ENCODE assay signal across 11 cellular contexts in genomic region chr7:41996381-41997035, GRCh38.
DNase-seq lines count a peak whose midpoint lies in the region; FAIRE-seq and TF ChIP-seq lines count a peak whose summit lies in the region.
"Had no signal": no experiment of that assay in that cellular context is flagged by ENCODE, and none has a peak within 500 bp of the region (broad histone marks: within the 10 kb centered on the region; RNA-seq: fewer than 3 reads in every experiment).

No MANE protein-coding gene starts in this region.

- H3K9me3 ChIP-seq in sigmoid colon (no peaks in the 10 kb centered on the region), kidney (ENCODE audit: control insufficient read depth in 1 of 2, low read length in 2 of 2) (no peaks in the 10 kb centered on the region)
- H3K9me3 ChIP-seq: stomach had no signal

- TF ChIP-seq CTCF in fibroblast of pulmonary artery (IDR thresholded peaks at IDR 0.05; ENCODE audit: low read length, missing control alignments) (no peak), sigmoid colon (IDR thresholded peaks at IDR 0.05) (no peak), kidney (IDR thresholded peaks at IDR 0.05; ENCODE audit: borderline replicate concordance, extremely low read depth, insufficient read depth) (no peak)

- in situ Hi-C loops in SK-MEL-5 (cut with HindIII; ENCODE audit: low pct_unique_long_range_greater_than_20kb, low sequenced_read_pairs) = loop anchor here (10.0 to 25.0 kb wide), 2 partner anchors 388 to 566 kb away; no protein-coding TSS in a partner anchor

- H3K27ac ChIP-seq in sigmoid colon (peak overlapping the region in 3 of 4 donors; percentile 46 to 66 (median 60)), kidney (ENCODE audit: low read depth in 2 of 2, low read length in 2 of 2) (no peak overlapping the region)
- H3K27ac ChIP-seq: stomach had no signal

- 30 to 63% methylated on average over 4 of the region's 4 CpGs for WGBS in sigmoid colon, 2 donors

- DNase-seq in GM03348 (ENCODE audit: low spot score) = peak; percentile 59
- DNase-seq in SK-MEL-5 (ENCODE audit: low read depth, low spot score) = peak; percentile 33
- DNase-seq in fibroblast of pulmonary artery (ENCODE audit: low read depth) = peak; percentile 81
- DNase-seq in sigmoid colon = no peak
- DNase-seq in amygdala (lab: John Stamatoyannopoulos, UW) = no peak
- no peak for DNase-seq in NCI-H1694 (lab: John Stamatoyannopoulos, UW)
- DNase-seq in SIG-M5 (lab: John Stamatoyannopoulos, UW) = no peak
- no peak for DNase-seq in kidney
- DNase-seq: natural killer cell, NCI-H2171, stomach had no signal

- peaks cover 0 to 60% (median 42%) of the 10 kb centered on the region in 4 donors for H3K4me1 ChIP-seq in sigmoid colon
- no peaks in the 10 kb centered on the region for H3K4me1 ChIP-seq in kidney (ENCODE audit: control insufficient read depth in 1 of 2, insufficient read depth in 1 of 2, low read depth in 1 of 2, low read length in 2 of 2)

- no peak for TF ChIP-seq EP300 in sigmoid colon (IDR thresholded peaks at IDR 0.05)

- H3K4me3 ChIP-seq in fibroblast of pulmonary artery (replicated peaks; ENCODE audit: low read depth, low read length) (peak overlapping the region; percentile 1), sigmoid colon (no peak overlapping the region), kidney (ENCODE audit: low read length in 2 of 2) (no peak overlapping the region)
- H3K4me3 ChIP-seq: stomach had no signal

- H3K36me3 ChIP-seq in sigmoid colon (peaks cover 0 to 11% (median 3%) of the 10 kb centered on the region in 4 donors), kidney (ENCODE audit: control insufficient read depth in 1 of 2, insufficient read depth in 2 of 2, low read length in 2 of 2) (no peaks in the 10 kb centered on the region)

- no peaks in the 10 kb centered on the region for H3K27me3 ChIP-seq in sigmoid colon
- H3K27me3 ChIP-seq: stomach had no signal

- H3K9ac ChIP-seq in kidney (ENCODE audit: low read length in 2 of 2) = no peak overlapping the region

- no peak for TF ChIP-seq POLR2A in sigmoid colon (IDR thresholded peaks at IDR 0.05)

- FAIRE-seq in kidney (lab: Jason Lieb, UNC) = no peak

- intact Hi-C loops in sigmoid colon (cut with DNase I) = no loop called here
- intact Hi-C loops in kidney (cut with DNase I) = no loop called here

Comparison
In these comparisons a context has a peak if more than half of its experiments do, and no peak if none do; other contexts are left out.
1. DNase-seq: peak in GM03348 (single experiment), SK-MEL-5 (single experiment) and fibroblast of pulmonary artery (single experiment); none in sigmoid colon (single experiment), amygdala (0 of 56), NCI-H1694 (single experiment), SIG-M5 (single experiment) and kidney (single experiment).
2. H3K27ac ChIP-seq: peak in sigmoid colon (3 of 4); none in kidney (0 of 2).